Comparison of ENCODE assay signal across 8 cellular contexts in the genomic region with DNA sequence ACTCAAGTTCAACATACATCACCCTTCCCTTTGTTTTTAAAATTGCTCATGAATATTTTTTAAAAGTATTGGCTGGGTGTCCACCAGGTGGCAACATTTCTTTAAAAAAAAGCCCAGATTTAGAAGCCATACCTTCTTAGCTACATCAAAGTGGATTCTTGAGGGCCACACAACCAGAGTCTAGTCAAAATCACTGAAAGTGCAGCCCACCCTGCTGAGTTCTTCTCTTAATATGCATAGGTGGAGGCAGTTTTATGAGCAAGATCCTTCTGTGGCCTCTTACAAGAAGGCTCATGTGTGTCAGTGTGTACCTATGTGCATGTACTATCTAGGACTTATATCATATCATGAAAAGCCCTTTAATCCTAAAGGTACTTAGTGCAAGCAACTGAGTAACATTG. TPM values are rescaled to one million over a fixed set of nuclear protein-coding genes. Genes with fewer than 3 reads are reported as not detected.
DNase-seq lines count a peak whose midpoint lies in the region; ATAC-seq and TF ChIP-seq lines count a peak whose summit lies in the region.

No MANE protein-coding gene starts in this region.

- H3K27ac Mint-ChIP-seq in T-helper 17 cell = no peak overlapping the region

- no peak overlapping the region for H2AFZ ChIP-seq in fibroblast of lung (ENCODE audit: low read length)

- no peaks in the 10 kb centered on the region for H3K36me3 ChIP-seq in fibroblast of lung (ENCODE audit: control insufficient read depth, insufficient read depth, low read length)

- H3K4me3 Mint-ChIP-seq in T-helper 17 cell = no peak overlapping the region

- H3K9me3 ChIP-seq in fibroblast of lung (ENCODE audit: control insufficient read depth, insufficient read depth, low read depth, low read length) (no peaks in the 10 kb centered on the region), T-helper 17 cell (ENCODE audit: control insufficient read depth, low read length, poor library complexity, severe bottlenecking) (no peaks in the 10 kb centered on the region)

- TF ChIP-seq CTCF in fibroblast of lung (conservative IDR thresholded peaks at IDR 0.05 in 1 of 2, IDR thresholded peaks at IDR 0.05 in 1 of 2; ENCODE audit: low read depth in 1 of 2, low read length in 2 of 2) (peak; percentile 39 to 48), retinal pigment epithelial cell (conservative IDR thresholded peaks at IDR 0.05; ENCODE audit: low read depth, low read length) (peak; percentile 53)

- H3K27ac ChIP-seq in fibroblast of lung (ENCODE audit: insufficient read depth, low read length) = no peak overlapping the region

- peaks cover 3% of the 10 kb centered on the region for H3K4me1 Mint-ChIP-seq in T-helper 17 cell

- peaks cover 9% of the 10 kb centered on the region for H3K4me1 ChIP-seq in fibroblast of lung (ENCODE audit: control insufficient read depth, extremely low read depth, insufficient read depth, low read length)

- H3K79me2 ChIP-seq in fibroblast of lung (ENCODE audit: control insufficient read depth, insufficient read depth, low read length) = no peaks in the 10 kb centered on the region

- H3K9ac ChIP-seq in fibroblast of lung (ENCODE audit: insufficient read depth, low read length) = no peak overlapping the region

- no peak overlapping the region for H3K4me2 ChIP-seq in fibroblast of lung (ENCODE audit: extremely low read depth, insufficient read depth, low read length)

- H3K27me3 ChIP-seq in fibroblast of lung (ENCODE audit: control insufficient read depth, insufficient read depth, low read length) = no peaks in the 10 kb centered on the region

- H3K36me3 Mint-ChIP-seq in T-helper 17 cell (ENCODE audit: low read depth) = peaks cover 5% of the 10 kb centered on the region

- H4K20me1 ChIP-seq in fibroblast of lung (ENCODE audit: control insufficient read depth, extremely low read depth, insufficient read depth, low read length) = no peaks in the 10 kb centered on the region

- ATAC-seq in HG02870 (IDR thresholded peaks at IDR 0.05; ENCODE audit: unreplicated experiment) = peak; percentile 49
- ATAC-seq in HG02588 (IDR thresholded peaks at IDR 0.05; ENCODE audit: unreplicated experiment) = no peak
- no peak for ATAC-seq in T-helper 17 cell

- H3K4me3 ChIP-seq in fibroblast of lung (replicated peaks in 1 of 4; ENCODE audit: control extremely low read depth in 1 of 4, insufficient read depth in 1 of 4, low read depth in 3 of 4, low read length in 4 of 4) (no peak overlapping the region), retinal pigment epithelial cell (ENCODE audit: low read length) (no peak overlapping the region)

- in situ Hi-C loops in Caki2 (cut with HindIII; ENCODE audit: low pct_unique_long_range_greater_than_20kb, low sequenced_read_pairs) = no loop called here

- peak; percentile 74 for DNase-seq in Caki2 (ENCODE audit: low read depth)
- peak; percentile 55 for DNase-seq in RPMI7951 (ENCODE audit: low read depth)
- DNase-seq in fibroblast of lung (ENCODE audit: low read depth in 2 of 2) = peak; percentile 63 to 66
- DNase-seq in retinal pigment epithelial cell (ENCODE audit: low read depth) = no peak
- no peak for DNase-seq in ecto neural progenitor cell (ENCODE audit: low spot score)
- no peak for DNase-seq in T-helper 17 cell

- H3K27me3 Mint-ChIP-seq in T-helper 17 cell = peaks cover 58% of the 10 kb centered on the region

RNA-seq across cellular contexts. Expression of a gene that starts 16.9 kb away (rescaled TPM):
- 41.9 and 60.4 TPM in 2 replicates for total RNA-seq in Caki2 (2014; rRNA removed; shearing (Covaris generic); ENCODE audit: low replicate concordance)
- 174 and 213 TPM in 2 replicates for total RNA-seq in RPMI7951 (2014; rRNA removed; shearing (Covaris generic))
- total RNA-seq in fibroblast of lung = 103 and 127 TPM in 2 replicates
- polyA plus RNA-seq in fibroblast of lung = 184 and 241 TPM in 2 replicates
- 106 and 144 TPM in 2 replicates for polyA plus RNA-seq in fibroblast of lung (2012)
- polyA minus RNA-seq in fibroblast of lung (ENCODE audit: low replicate concordance) = 87.8 and 118 TPM in 2 replicates
- not detected for total RNA-seq in T-helper 17 cell

Comparison
In these comparisons a context has a peak if more than half of its experiments do, and no peak if none do; other contexts are left out.
1. DNase-seq: peak in Caki2 (single experiment), RPMI7951 (single experiment) and fibroblast of lung (2 of 2); none in retinal pigment epithelial cell (single experiment), ecto neural progenitor cell (single experiment) and T-helper 17 cell (0 of 3).
2. RNA of a gene that starts 16.9 kb away (total RNA-seq): 174 to 213 TPM in RPMI7951, 103 to 127 TPM in fibroblast of lung and 41.9 to 60.4 TPM in Caki2; not detected in T-helper 17 cell; every median in the first group is over 10 times any median in the second.